Comparison of ENCODE assay signal across 7 cellular contexts in genomic region chr1:181620183-181620582, GRCh38.
"Had no signal": no experiment of that assay in that cellular context is flagged by ENCODE, and none has a peak within 500 bp of the region (broad histone marks: within the 10 kb centered on the region; RNA-seq: fewer than 3 reads in every experiment).

No MANE protein-coding gene starts in this region.

- ATAC-seq: GM23338 had no signal

- H3K4me3 ChIP-seq: GM23338 had no signal

- FAIRE-seq: H1, H54, HTR-8/SVneo had no signal

- DNase-seq: H9, HCEC 1CT, KBM-7 had no signal

- H2AFZ ChIP-seq: GM23338 had no signal

- H3K4me2 ChIP-seq: GM23338 had no signal
